19 cellular contexts compared by ENCODE assay signal in genomic region chr20:48294196-48294595, GRCh38.
A peak's percentile ranks its signal among the peaks of the same experiment; 100 is the strongest.
DNase-seq lines count a peak whose midpoint lies in the region; ATAC-seq, FAIRE-seq and TF ChIP-seq lines count a peak whose summit lies in the region.
"Had no signal": no experiment of that assay in that cellular context is flagged by ENCODE, and none has a peak within 500 bp of the region (broad histone marks: within the 10 kb centered on the region; RNA-seq: fewer than 3 reads in every experiment).

No MANE protein-coding gene starts in this region.

- H4K20me1 ChIP-seq in IMR-90 (ENCODE audit: insufficient read depth, low read length) (no peaks in the 10 kb centered on the region), astrocyte (ENCODE audit: insufficient read depth, low read length) (no peaks in the 10 kb centered on the region)

- peaks cover 3% of the 10 kb centered on the region for H3K9me3 Mint-ChIP-seq in astrocyte (ENCODE audit: unreplicated experiment)
- H3K9me3 Mint-ChIP-seq in natural killer cell, result no peaks in the 10 kb centered on the region
- H3K9me3 Mint-ChIP-seq: activated naive CD8-positive, alpha-beta T cell treated with anti-CD3 and anti-CD28 coated beads for 36 hours had no signal

- peak overlapping the region; percentile 56 for H2BK120ac ChIP-seq in IMR-90 (ENCODE audit: low read depth, low read length)

- H2AFZ ChIP-seq in IMR-90 (replicated peaks; ENCODE audit: low read length, poor library complexity) (no peak overlapping the region), astrocyte (ENCODE audit: low read depth, low read length) (no peak overlapping the region)

- ATAC-seq in IMR-90 (ENCODE audit: low read depth) (no peak), GM18870 (IDR thresholded peaks at IDR 0.05; ENCODE audit: unreplicated experiment) (no peak), natural killer cell (no peak)
- ATAC-seq: left colon had no signal

- peak overlapping the region; percentile 83 for H3K27ac Mint-ChIP-seq in astrocyte (ENCODE audit: unreplicated experiment)
- H3K27ac Mint-ChIP-seq in natural killer cell, result no peak overlapping the region
- H3K27ac Mint-ChIP-seq: activated naive CD8-positive, alpha-beta T cell treated with anti-CD3 and anti-CD28 coated beads for 36 hours had no signal

- in situ Hi-C loops in IMR-90 (cut with MboI; ENCODE audit: low sequenced_read_pairs), result loop anchor here (10.0 to 25.0 kb wide), 2 partner anchors 609 to 618 kb away; partner anchors contain the start of gene ARFGEF2

- H3K36me3 Mint-ChIP-seq in astrocyte (ENCODE audit: low read depth, unreplicated experiment) (no peaks in the 10 kb centered on the region), natural killer cell (no peaks in the 10 kb centered on the region)
- H3K36me3 Mint-ChIP-seq: activated naive CD8-positive, alpha-beta T cell treated with anti-CD3 and anti-CD28 coated beads for 36 hours had no signal

- no peaks in the 10 kb centered on the region for H3K36me3 ChIP-seq in IMR-90 (ENCODE audit: control insufficient read depth, insufficient read depth, low read length)
- H3K36me3 ChIP-seq in astrocyte (ENCODE audit: insufficient read depth, low read length), result no peaks in the 10 kb centered on the region
- H3K36me3 ChIP-seq: neutrophil had no signal

- H2BK15ac ChIP-seq in IMR-90 (ENCODE audit: low read depth, low read length), result 0 out of 3 replicates have a peak overlapping the region, but pooled peaks have one; percentile 39

- H2BK20ac ChIP-seq in IMR-90 (ENCODE audit: low read depth, low read length), result peak overlapping the region; percentile 43

- H3K27ac ChIP-seq in IMR-90 (ENCODE audit: insufficient read depth, low read length), result no peak overlapping the region
- peak overlapping the region; percentile 85 for H3K27ac ChIP-seq in astrocyte (ENCODE audit: low read depth, low read length)
- H3K27ac ChIP-seq: neutrophil, SK-N-MC had no signal

- TF ChIP-seq POLR2A in IMR-90 (IDR thresholded peaks at IDR 0.05; ENCODE audit: low read depth, low read length), result no peak

- H3K4me3 Mint-ChIP-seq in astrocyte (ENCODE audit: unreplicated experiment), result no peak overlapping the region
- no peak overlapping the region for H3K4me3 Mint-ChIP-seq in natural killer cell
- H3K4me3 Mint-ChIP-seq: activated naive CD8-positive, alpha-beta T cell treated with anti-CD3 and anti-CD28 coated beads for 36 hours had no signal

- H3K27me3 ChIP-seq in IMR-90 (ENCODE audit: control insufficient read depth, insufficient read depth, low read length) (peaks cover 4% of the 10 kb centered on the region; the same call in 1 of the 2 replicates), astrocyte (ENCODE audit: insufficient read depth, low read length) (peaks cover 13% of the 10 kb centered on the region)
- H3K27me3 ChIP-seq: dorsolateral prefrontal cortex had no signal

- no peak for FAIRE-seq in astrocyte (lab: Jason Lieb, UNC)
- FAIRE-seq: GM12891 had no signal

- H3K79me1 ChIP-seq in IMR-90 (ENCODE audit: low read depth in 1 of 2, low read length in 2 of 2), result no peaks in the 10 kb centered on the region

- H3K23ac ChIP-seq in IMR-90 (ENCODE audit: low read depth, low read length), result 0 out of 2 replicates have a peak overlapping the region, but pooled peaks have one; percentile 5

- POLR2A ChIA-PET in IMR-90 (lab: Charles Lee; ENCODE audit: unreplicated experiment), result no interaction called here

- intact Hi-C loops in IMR-90 (cut with micrococcal nuclease), result loop anchor here (2.0 to 10.0 kb wide), 2 partner anchors 509 to 615 kb away; partner anchors contain the start of gene SULF2
- intact Hi-C loops in natural killer cell (cut with micrococcal nuclease), result no loop called here

- no peak overlapping the region for H4K8ac ChIP-seq in IMR-90 (ENCODE audit: low read depth in 2 of 2, low read length in 2 of 2)

- peaks cover 18% of the 10 kb centered on the region; the same call in 1 of the 2 replicates for H3K9me1 ChIP-seq in IMR-90 (ENCODE audit: insufficient read depth, low read length)

- peaks cover 21% of the 10 kb centered on the region for H3K27me3 Mint-ChIP-seq in astrocyte (ENCODE audit: low read depth, unreplicated experiment)
- H3K27me3 Mint-ChIP-seq in natural killer cell (ENCODE audit: low read depth in 2 of 2), result peaks cover 15 to 47% of the 10 kb centered on the region in 2 donors

- H3K9ac ChIP-seq in IMR-90 (ENCODE audit: low read depth, low read length) (no peak overlapping the region), astrocyte (ENCODE audit: low read length) (peak overlapping the region; percentile 58)

- H4K5ac ChIP-seq in IMR-90 (ENCODE audit: low read depth, low read length), result no peak overlapping the region

- H3K79me2 ChIP-seq in astrocyte (ENCODE audit: insufficient read depth, low read length), result no peaks in the 10 kb centered on the region

- dilution Hi-C loops in IMR-90 (cut with HindIII; ENCODE audit: low sequenced_read_pairs, unreplicated experiment), result no loop called here

- 100% methylated on average over 2 of the region's 5 CpGs; no CpG with 5 or more reads in 1 of the 2 experiments for WGBS in IMR-90 (ENCODE audit: extremely low coverage in 2 of 2, insufficient read length in 1 of 2), 2 experiments

- peak overlapping the region; percentile 40 for H3K4ac ChIP-seq in IMR-90 (ENCODE audit: low read depth, low read length)

- H4K91ac ChIP-seq in IMR-90 (ENCODE audit: insufficient read depth, low read depth, low read length), result peak overlapping the region; percentile 31; the same call in 1 of the 2 replicates

- no peak for TF ChIP-seq CTCF in IMR-90 (conservative IDR thresholded peaks at IDR 0.05; ENCODE audit: low read depth, low read length)
- no peak for TF ChIP-seq CTCF in astrocyte (IDR thresholded peaks at IDR 0.05; ENCODE audit: insufficient read depth, low read depth, low read length)
- TF ChIP-seq CTCF in natural killer cell (IDR thresholded peaks at IDR 0.05), result no peak

- H2AK9ac ChIP-seq in IMR-90 (replicated peaks; ENCODE audit: low read depth, low read length, poor library complexity), result peak overlapping the region; percentile 19

- H3K56ac ChIP-seq in IMR-90 (ENCODE audit: extremely low read depth, insufficient read depth, low read length), result no peak overlapping the region

- BruUV-seq in IMR-90 (replicated peaks; lab: Mats Ljungman, UMichigan), result no TSS peak

- TF ChIP-seq RAD21 in IMR-90 (IDR thresholded peaks at IDR 0.05; ENCODE audit: low read length), result no peak

- CTCF ChIA-PET in IMR-90 (lab: Yijun Ruan, JAX), result interaction anchor here (1.0 kb wide), 1 partner anchor 12 kb away, joined by 3 read pairs; no protein-coding TSS in a partner anchor

- H2BK5ac ChIP-seq in IMR-90 (ENCODE audit: low read depth, low read length, poor library complexity, severe bottlenecking), result no peak overlapping the region

- H3K4me2 ChIP-seq in IMR-90 (ENCODE audit: low read depth, low read length), result no peak overlapping the region
- no peak overlapping the region for H3K4me2 ChIP-seq in astrocyte (ENCODE audit: low read length)

- DNase-seq in AG08395 (ENCODE audit: low spot score) (peak; percentile 19), IMR-90 (peak; percentile 39), astrocyte (ENCODE audit: low read depth) (peak; percentile 87), lung microvascular endothelial cell (ENCODE audit: low read depth in 2 of 2) (peak; percentile 73 to 78), natural killer cell (no peak)
- no peak for DNase-seq in stimulated activated CD4-positive, alpha-beta T cell treated with anti-CD3 and anti-CD28 coated beads, Interleukin-4, amount 100 ng/mL, for 24 hours
- no peak for DNase-seq in stimulated activated CD4-positive, alpha-beta T cell treated with anti-CD3 and anti-CD28 coated beads, Interleukin-4, amount 100 ng/mL, for 4 hours
- DNase-seq: activated CD8-positive, alpha-beta memory T cell treated with anti-CD3 and anti-CD28 coated beads, Interleukin-2, amount 50 U/mL, for 48 hours; activated naive CD8-positive, alpha-beta T cell treated with anti-CD3 and anti-CD28 coated beads for 36 hours; dorsolateral prefrontal cortex; glutamatergic neuron; left colon; NCI-H1694; NCI-H69; trophoblast cell had no signal

- peaks cover 14% of the 10 kb centered on the region for H3K4me1 ChIP-seq in IMR-90 (ENCODE audit: control insufficient read depth, insufficient read depth, low read length)
- H3K4me1 ChIP-seq in astrocyte (ENCODE audit: insufficient read depth, low read length), result peaks cover 36% of the 10 kb centered on the region

- H3K4me1 Mint-ChIP-seq in astrocyte (ENCODE audit: low read depth, unreplicated experiment) (peaks cover 42% of the 10 kb centered on the region), natural killer cell (no peaks in the 10 kb centered on the region)
- H3K4me1 Mint-ChIP-seq: activated naive CD8-positive, alpha-beta T cell treated with anti-CD3 and anti-CD28 coated beads for 36 hours had no signal

- H3K9me3 ChIP-seq in IMR-90 (ENCODE audit: control insufficient read depth, insufficient read depth, low read length) (0 out of 2 replicates have a peak, but pooled peaks cover 3% of the 10 kb centered on the region), astrocyte (ENCODE audit: insufficient read depth, low read depth, low read length) (peaks cover 3% of the 10 kb centered on the region)
- H3K9me3 ChIP-seq: neutrophil had no signal

- peak overlapping the region; percentile 42; the same call in 1 of the 2 replicates for H2AK5ac ChIP-seq in IMR-90 (ENCODE audit: low read depth, low read length)

- H3K4me3 ChIP-seq in IMR-90 (ENCODE audit: insufficient read depth, low read depth, low read length) (no peak overlapping the region), astrocyte (ENCODE audit: insufficient read depth, low read depth, low read length) (no peak overlapping the region)
- H3K4me3 ChIP-seq: dorsolateral prefrontal cortex, SK-N-MC had no signal

- 0 out of 2 replicates have a peak overlapping the region, but pooled peaks have one; percentile 11 for H3K14ac ChIP-seq in IMR-90 (replicated peaks; ENCODE audit: low read depth, low read length)

- H3K18ac ChIP-seq in IMR-90 (ENCODE audit: low read depth, low read length), result no peak overlapping the region

TF ChIP-seq in IMR-90, 13 proteins besides CTCF, POLR2A, EP300 and RAD21:
- TF ChIP-seq NFE2L2 (IDR thresholded peaks at IDR 0.05; ENCODE audit: low read depth, low read length) (no peak), FOS (IDR thresholded peaks at IDR 0.05; ENCODE audit: low read depth, low read length) (no peak), MAFK (IDR thresholded peaks at IDR 0.05; ENCODE audit: low read depth, low read length) (no peak), MAZ (IDR thresholded peaks at IDR 0.05; ENCODE audit: borderline replicate concordance, low read depth, low read length) (no peak)

Comparison
In these comparisons a context has a peak if more than half of its experiments do, and no peak if none do; other contexts are left out.
1. DNase-seq: peak in AG08395 (single experiment), IMR-90 (single experiment), astrocyte (single experiment) and lung microvascular endothelial cell (2 of 2); none in stimulated activated CD4-positive, alpha-beta T cell treated with anti-CD3 and anti-CD28 coated beads, Interleukin-4, amount 100 ng/mL, for 24 hours (single experiment), natural killer cell (single experiment) and stimulated activated CD4-positive, alpha-beta T cell treated with anti-CD3 and anti-CD28 coated beads, Interleukin-4, amount 100 ng/mL, for 4 hours (0 of 2).